9 cellular contexts compared by ENCODE assay signal in genomic region chr4:101597204-101597603, GRCh38.
DNase-seq lines count a peak whose midpoint lies in the region; ATAC-seq and TF ChIP-seq lines count a peak whose summit lies in the region.
"Had no signal": no experiment of that assay in that cellular context is flagged by ENCODE, and none has a peak within 500 bp of the region (broad histone marks: within the 10 kb centered on the region; RNA-seq: fewer than 3 reads in every experiment).

No MANE protein-coding gene starts in this region.

- 75% methylated on average over 2 of the region's 2 CpGs for WGBS in smooth muscle cell (ENCODE audit: low lambda C conversion rate)

- no peaks in the 10 kb centered on the region for H3K36me3 ChIP-seq in smooth muscle cell (ENCODE audit: low read depth)

- intact Hi-C loops in activated B cell treated with CpG ODN at 0.5 μM for 24 hours (cut with micrococcal nuclease), result loop anchor here (1.0 to 5.0 kb wide), 4 partner anchors 40 to 428 kb away; partner anchors contain the start of gene PPP3CA

- H3K4me3 Mint-ChIP-seq in activated B cell treated with CpG ODN at 0.5 μM for 24 hours (no peak overlapping the region), neural crest cell (no peak overlapping the region)

- H3F3A ChIP-seq in smooth muscle cell (ENCODE audit: low read depth), result no peaks in the 10 kb centered on the region

- no peak overlapping the region for H3K9ac ChIP-seq in smooth muscle cell (ENCODE audit: low read depth)

- no peak overlapping the region for H3K4me3 ChIP-seq in smooth muscle cell
- H3K4me3 ChIP-seq: lung had no signal

- TF ChIP-seq CTCF in activated B cell treated with CpG ODN at 0.5 μM for 24 hours (IDR thresholded peaks at IDR 0.05), result no peak
- peak; percentile 27 for TF ChIP-seq CTCF in neural crest cell (conservative IDR thresholded peaks at IDR 0.05)
- no peak for TF ChIP-seq CTCF in smooth muscle cell (IDR thresholded peaks at IDR 0.05; ENCODE audit: borderline replicate concordance, insufficient read depth, poor library complexity, severe bottlenecking)

- H3K9me3 ChIP-seq in smooth muscle cell (replicated peaks; ENCODE audit: low read depth), result no peaks in the 10 kb centered on the region

- no peak overlapping the region for H3K4me2 ChIP-seq in smooth muscle cell

- no peaks in the 10 kb centered on the region for H3K27me3 ChIP-seq in smooth muscle cell (ENCODE audit: low read depth)

- H3K4me1 ChIP-seq in smooth muscle cell (ENCODE audit: low read depth), result peaks cover 4% of the 10 kb centered on the region

- H2AFZ ChIP-seq in smooth muscle cell (ENCODE audit: low read depth), result no peak overlapping the region

- CTCF ChIA-PET in activated B cell treated with CpG ODN at 0.5 μM for 24 hours (lab: Charles Lee), result interaction anchor here (0.8 to 1.0 kb wide), 5 partner anchors 133 to 1504 kb away, joined by 3 to 7 read pairs (median 3); no protein-coding TSS in a partner anchor

- peak; percentile 13 for DNase-seq in DMS 273 (lab: John Stamatoyannopoulos, UW; ENCODE audit: unreplicated experiment)
- DNase-seq in DMS 273 treated with DMSO at 0.1 percent for 48 hours (lab: John Stamatoyannopoulos, UW), result no peak
- DNase-seq in activated B cell treated with CpG ODN at 0.5 μM for 24 hours, result no peak
- no peak for DNase-seq in neural crest cell (ENCODE audit: low read depth, low spot score)
- DNase-seq in NCI-H524 treated with DMSO at 0.1 percent for 48 hours (lab: John Stamatoyannopoulos, UW), result no peak
- no peak for DNase-seq in HuH-7 (ENCODE audit: low spot score)
- DNase-seq in smooth muscle cell (lab: John Stamatoyannopoulos, UW; ENCODE audit: unreplicated experiment), result no peak

- H3K9me3 Mint-ChIP-seq in activated B cell treated with CpG ODN at 0.5 μM for 24 hours, result no peaks in the 10 kb centered on the region
- peaks cover 4% of the 10 kb centered on the region for H3K9me3 Mint-ChIP-seq in neural crest cell

- H3K27me3 Mint-ChIP-seq in activated B cell treated with CpG ODN at 0.5 μM for 24 hours (no peaks in the 10 kb centered on the region), neural crest cell (ENCODE audit: low read depth) (no peaks in the 10 kb centered on the region)

- H4K20me1 ChIP-seq in smooth muscle cell (ENCODE audit: low read depth), result no peaks in the 10 kb centered on the region

- POLR2A ChIA-PET in activated B cell treated with CpG ODN at 0.5 μM for 24 hours (lab: Charles Lee), result interaction anchor here (1.2 to 1.4 kb wide), 2 partner anchors 209 to 250 kb away, joined by 3 to 6 read pairs; partner anchors contain the start of gene PPP3CA

- H3K36me3 Mint-ChIP-seq in activated B cell treated with CpG ODN at 0.5 μM for 24 hours (ENCODE audit: low read depth), result no peaks in the 10 kb centered on the region
- no peaks in the 10 kb centered on the region for H3K36me3 Mint-ChIP-seq in neural crest cell (ENCODE audit: low read depth)

- no peak overlapping the region for H3K27ac Mint-ChIP-seq in activated B cell treated with CpG ODN at 0.5 μM for 24 hours
- no peak overlapping the region for H3K27ac Mint-ChIP-seq in neural crest cell (ENCODE audit: unreplicated experiment)

- H3K27ac ChIP-seq in smooth muscle cell (ENCODE audit: low read depth), result no peak overlapping the region

- no peaks in the 10 kb centered on the region for H3K79me2 ChIP-seq in smooth muscle cell (ENCODE audit: low read depth)

- ATAC-seq in HG02759 (IDR thresholded peaks at IDR 0.05; ENCODE audit: unreplicated experiment), result peak; percentile 69
- peak; percentile 21 for ATAC-seq in activated B cell treated with CpG ODN at 0.5 μM for 24 hours (ENCODE audit: low read depth)

- H3K4me1 Mint-ChIP-seq in activated B cell treated with CpG ODN at 0.5 μM for 24 hours, result peaks cover 15% of the 10 kb centered on the region
- H3K4me1 Mint-ChIP-seq in neural crest cell, result no peaks in the 10 kb centered on the region
